In genomic region chr3:45599984-45600650, GRCh38 we compare ENCODE assay signal across 11 cellular contexts. TPM values are rescaled to one million over a fixed set of nuclear protein-coding genes. Genes with fewer than 3 reads are reported as not detected.
DNase-seq lines count a peak whose midpoint lies in the region; ATAC-seq and TF ChIP-seq lines count a peak whose summit lies in the region.
"Had no signal": no experiment of that assay in that cellular context is flagged by ENCODE, and none has a peak within 500 bp of the region (broad histone marks: within the 10 kb centered on the region; RNA-seq: fewer than 3 reads in every experiment).

No MANE protein-coding gene starts in this region.

- H3K9me2 ChIP-seq in SK-N-SH = no peaks in the 10 kb centered on the region

- no peak for TF ChIP-seq RAD21 in SK-N-SH (IDR thresholded peaks at IDR 0.05; ENCODE audit: low read length)

- H4K20me1 ChIP-seq in SK-N-SH (ENCODE audit: insufficient read depth) = peaks cover 59% of the 10 kb centered on the region

- H3F3A ChIP-seq in SK-N-SH (replicated peaks; ENCODE audit: insufficient read depth) = no peaks in the 10 kb centered on the region

- ATAC-seq in Right ventricle myocardium inferior = no peak

- no peak overlapping the region for H2AFZ ChIP-seq in SK-N-SH (ENCODE audit: low read depth)

- TF ChIP-seq EP300 in SK-N-SH (IDR thresholded peaks at IDR 0.05; ENCODE audit: borderline replicate concordance in 1 of 2, low read depth in 1 of 2, low read length in 1 of 2) = no peak

- H3K4me3 ChIP-seq in right atrium auricular region (no peak overlapping the region), mucosa of rectum (ENCODE audit: low read length in 2 of 2) (peak overlapping the region; percentile 26 to 46), SK-N-SH (ENCODE audit: low read depth in 2 of 2, low read length in 1 of 2) (no peak overlapping the region)

- H3K4me3 Mint-ChIP-seq in HFFc6 = no peak overlapping the region
- H3K4me3 Mint-ChIP-seq: activated naive CD4-positive, alpha-beta T cell treated with anti-CD3 and anti-CD28 coated beads for 36 hours had no signal

- no peak for TF ChIP-seq CTCF in right atrium auricular region (IDR thresholded peaks at IDR 0.05)
- TF ChIP-seq CTCF in VCaP (conservative IDR thresholded peaks at IDR 0.05) = no peak
- no peak for TF ChIP-seq CTCF in SK-N-SH (IDR thresholded peaks at IDR 0.05)
- TF ChIP-seq CTCF in HFFc6 (IDR thresholded peaks at IDR 0.05) = no peak

- H3K27ac Mint-ChIP-seq in HFFc6 = no peak overlapping the region
- H3K27ac Mint-ChIP-seq: activated naive CD4-positive, alpha-beta T cell treated with anti-CD3 and anti-CD28 coated beads for 36 hours had no signal

- peaks cover 100% of the 10 kb centered on the region for H3K79me2 ChIP-seq in SK-N-SH (ENCODE audit: insufficient read depth)

- H3K4me1 Mint-ChIP-seq in HFFc6 (ENCODE audit: low read depth) = peaks cover 69% of the 10 kb centered on the region

- H3K36me3 Mint-ChIP-seq in HFFc6 (ENCODE audit: low read depth) = peaks cover 48% of the 10 kb centered on the region

- H3K9me3 ChIP-seq in right atrium auricular region (no peaks in the 10 kb centered on the region), mucosa of rectum (ENCODE audit: control insufficient read depth in 2 of 2, low read length in 2 of 2) (no peaks in the 10 kb centered on the region), SK-N-SH (no peaks in the 10 kb centered on the region)

- H3K4me1 ChIP-seq in right atrium auricular region = peaks cover 0 to 95% of the 10 kb centered on the region in 2 donors
- peaks cover 49 to 50% of the 10 kb centered on the region in 2 donors for H3K4me1 ChIP-seq in mucosa of rectum (ENCODE audit: control insufficient read depth in 2 of 2, insufficient read depth in 2 of 2, low read length in 2 of 2)
- H3K4me1 ChIP-seq in SK-N-SH (ENCODE audit: control insufficient read depth in 1 of 2, insufficient read depth in 2 of 2, low read depth in 1 of 2, low read length in 1 of 2) = peaks cover 10 to 37% of the 10 kb centered on the region in 2 experiments; a peak in 3 of 4 replicates

- H3K36me3 ChIP-seq in right atrium auricular region (peaks cover 7% of the 10 kb centered on the region), mucosa of rectum (ENCODE audit: control insufficient read depth in 2 of 2, insufficient read depth in 2 of 2, low read length in 2 of 2) (peaks cover 17 to 26% of the 10 kb centered on the region in 2 donors), SK-N-SH (replicated peaks in 1 of 2; ENCODE audit: control insufficient read depth in 1 of 2, insufficient read depth in 2 of 2, low read length in 1 of 2) (peaks cover 6 to 14% of the 10 kb centered on the region in 2 experiments)

- H3K27ac ChIP-seq in right atrium auricular region (peak overlapping the region; percentile 58 to 91), VCaP (peak overlapping the region; percentile 96), mucosa of rectum (ENCODE audit: low read depth in 2 of 2, low read length in 2 of 2) (peak overlapping the region; percentile 70 to 72), SK-N-SH (ENCODE audit: low read depth in 2 of 2, low read length in 1 of 2) (no peak overlapping the region)

- H3K9ac ChIP-seq in mucosa of rectum (ENCODE audit: low read depth in 1 of 2, low read length in 2 of 2) (peak overlapping the region; percentile 20 to 26), SK-N-SH (no peak overlapping the region)

- no peaks in the 10 kb centered on the region for H3K9me3 Mint-ChIP-seq in HFFc6
- H3K9me3 Mint-ChIP-seq: activated naive CD4-positive, alpha-beta T cell treated with anti-CD3 and anti-CD28 coated beads for 36 hours had no signal

- H3K27me3 ChIP-seq in right atrium auricular region (no peaks in the 10 kb centered on the region), mucosa of rectum (ENCODE audit: control insufficient read depth in 2 of 2, insufficient read depth in 2 of 2, low read length in 2 of 2) (no peaks in the 10 kb centered on the region), SK-N-SH (ENCODE audit: insufficient read depth) (no peaks in the 10 kb centered on the region)

- H3K4me2 ChIP-seq in SK-N-SH = no peak overlapping the region

- WGBS in SK-N-SH (ENCODE audit: low lambda C conversion rate) = 93% methylated on average over 7 of the region's 7 CpGs

- intact Hi-C loops in Right ventricle myocardium inferior (cut with DNase I) = no loop called here

- CTCF ChIA-PET in SK-N-SH (lab: Yijun Ruan, JAX) = interaction anchor here (1.4 kb wide), 1 partner anchor 374 kb away, joined by 4 read pairs; the partner anchor contains the start of gene TMEM158

- H3K27me3 Mint-ChIP-seq in HFFc6 (ENCODE audit: insufficient read depth) = no peaks in the 10 kb centered on the region

- DNase-seq in right atrium auricular region (ENCODE audit: low spot score) (no peak), Right ventricle myocardium inferior (ENCODE audit: missing footprints) (no peak), SK-N-SH (no peak), HFFc6 (no peak), activated gamma-delta T cell treated with Interleukin-2 at 50 U/mL for 16 hours (no peak), RKO (ENCODE audit: low spot score) (no peak)
- DNase-seq: activated naive CD4-positive, alpha-beta T cell treated with anti-CD3 and anti-CD28 coated beads for 36 hours; COR-L47; NCI-H1417 had no signal

- POLR2A ChIA-PET in SK-N-SH (lab: Yijun Ruan, JAX) = no interaction called here

TF ChIP-seq in SK-N-SH, 30 proteins besides CTCF, POLR2A, EP300 and RAD21 (continues in another document):
- no peak for TF ChIP-seq JUND (IDR thresholded peaks at IDR 0.05)
- TF ChIP-seq TEAD4 (IDR thresholded peaks at IDR 0.05; ENCODE audit: borderline replicate concordance, insufficient read depth) = no peak
- no peak for TF ChIP-seq USF1 (IDR thresholded peaks at IDR 0.05; ENCODE audit: borderline replicate concordance, low read depth)
- no peak for TF ChIP-seq MXI1 (IDR thresholded peaks at IDR 0.05; ENCODE audit: low read depth, low read length)
- TF ChIP-seq RXRA (IDR thresholded peaks at IDR 0.05; ENCODE audit: borderline replicate concordance, low read depth) = no peak
- TF ChIP-seq EZH2phosphoT487 (IDR thresholded peaks at IDR 0.05; ENCODE audit: borderline replicate concordance, low read depth) = no peak
- TF ChIP-seq TAF1 (IDR thresholded peaks at IDR 0.05; ENCODE audit: borderline replicate concordance, low read depth, low read length) = no peak
- no peak for TF ChIP-seq RFX5 (IDR thresholded peaks at IDR 0.05; ENCODE audit: low read length)
- no peak for TF ChIP-seq ELF1 (IDR thresholded peaks at IDR 0.05)
- TF ChIP-seq SIN3A (IDR thresholded peaks at IDR 0.05; ENCODE audit: borderline replicate concordance, low read depth, low read length) = no peak
- no peak for TF ChIP-seq ZBTB33 (IDR thresholded peaks at IDR 0.05; ENCODE audit: borderline replicate concordance, low read depth)
- no peak for TF ChIP-seq USF2 (IDR thresholded peaks at IDR 0.05; ENCODE audit: borderline replicate concordance, low read depth, low read length)
- no peak for TF ChIP-seq POLR2AphosphoS5 (IDR thresholded peaks at IDR 0.05; ENCODE audit: low read depth, low read length)
- TF ChIP-seq TCF12 (IDR thresholded peaks at IDR 0.05) = no peak
- TF ChIP-seq SMC3 (IDR thresholded peaks at IDR 0.05; ENCODE audit: low read depth, low read length) = no peak
- no peak for TF ChIP-seq MAX (IDR thresholded peaks at IDR 0.05; ENCODE audit: low read depth)
- TF ChIP-seq MEF2A (IDR thresholded peaks at IDR 0.05; ENCODE audit: borderline replicate concordance, low read depth) = no peak
- no peak for TF ChIP-seq RCOR1 (IDR thresholded peaks at IDR 0.05; ENCODE audit: low read length)

RNA-seq across cellular contexts. Expression of gene LIMD1, which starts 5.6 kb away (rescaled TPM):
- total RNA-seq in right atrium auricular region = 10 to 100 TPM; 15.8 to 19.4 TPM
- 34.1 TPM for total RNA-seq in Right ventricle myocardium inferior
- polyA plus RNA-seq in SK-N-SH (2012; rRNA removed) = 7.6 and 10.5 TPM in 2 replicates
- polyA plus RNA-seq in SK-N-SH (2012; cell fraction: cytosol; rRNA removed) = 2.7 and 5.0 TPM in 2 replicates
- 22.5 and 25.5 TPM in 2 replicates for polyA plus RNA-seq in SK-N-SH (2012; cell fraction: nucleus; rRNA removed)
- 10 to 100 TPM; 25.0 to 34.8 (median 27.2) TPM for total RNA-seq in HFFc6 (2021; fragmentation: NEBNext Ultra II Directional; extraction: Animal tissue kit (Norgen Biotek cat#: 25700))

Comparison
In these comparisons a context has a peak if more than half of its experiments do, and no peak if none do; other contexts are left out.
1. H3K27ac ChIP-seq: peak in right atrium auricular region (2 of 2), VCaP (single experiment) and mucosa of rectum (2 of 2); none in SK-N-SH (0 of 2).
2. H3K4me3 ChIP-seq: peak in mucosa of rectum (2 of 2); none in right atrium auricular region (0 of 2) and SK-N-SH (0 of 2).